8 cellular contexts compared by ENCODE assay signal in genomic region chr3:190101320-190102117, GRCh38. TPM values are rescaled to one million over a fixed set of nuclear protein-coding genes. Genes with fewer than 3 reads are reported as not detected.
DNase-seq lines count a peak whose midpoint lies in the region; ATAC-seq and TF ChIP-seq lines count a peak whose summit lies in the region.

No MANE protein-coding gene starts in this region.

- H2AK9ac ChIP-seq in IMR-90 (replicated peaks; ENCODE audit: low read depth, low read length, poor library complexity): no peak overlapping the region

- peak overlapping the region; percentile 89 for H3K14ac ChIP-seq in IMR-90 (replicated peaks; ENCODE audit: low read depth, low read length)

- peak overlapping the region; percentile 86 to 97 (median 90) for H3K27ac Mint-ChIP-seq in nephron

- H2BK20ac ChIP-seq in IMR-90 (ENCODE audit: low read depth, low read length): peak overlapping the region; percentile 22; the same call in 1 of the 2 replicates

- H3K27ac ChIP-seq in IMR-90 (ENCODE audit: insufficient read depth, low read length): peak overlapping the region; percentile 91; the same call in 1 of the 2 replicates

- DNase-seq in GDM1 (lab: John Stamatoyannopoulos, UW) (peak; percentile 16), IMR-90 (peak; percentile 83), cardiac fibroblast (ENCODE audit: low read depth in 2 of 2) (peak; percentile 65 to 70), NCI-H446 (lab: John Stamatoyannopoulos, UW) (no peak), Ammon's horn (ENCODE audit: low spot score) (no peak)

- H2AK5ac ChIP-seq in IMR-90 (ENCODE audit: low read depth, low read length): no peak overlapping the region

- H2AFZ ChIP-seq in IMR-90 (replicated peaks; ENCODE audit: low read length, poor library complexity): no peak overlapping the region

- H3K4me2 ChIP-seq in IMR-90 (ENCODE audit: low read depth, low read length): peak overlapping the region; percentile 81

- TF ChIP-seq CTCF in IMR-90 (conservative IDR thresholded peaks at IDR 0.05; ENCODE audit: low read depth, low read length): no peak
- TF ChIP-seq CTCF in cardiac fibroblast (IDR thresholded peaks at IDR 0.05; ENCODE audit: low read depth, low read length): no peak
- TF ChIP-seq CTCF in nephron (IDR thresholded peaks at IDR 0.05; ENCODE audit: unreplicated experiment in 3 of 3): no peak

- H2BK15ac ChIP-seq in IMR-90 (ENCODE audit: low read depth, low read length): peak overlapping the region; percentile 48; the same call in 1 of the 3 replicates

- peaks cover 71% of the 10 kb centered on the region for H3K4me1 Mint-ChIP-seq in nephron

- peak overlapping the region; percentile 74 for H3K9ac ChIP-seq in IMR-90 (ENCODE audit: low read depth, low read length)

- H3K9me1 ChIP-seq in IMR-90 (ENCODE audit: insufficient read depth, low read length): peaks cover 8% of the 10 kb centered on the region

- H3K56ac ChIP-seq in IMR-90 (ENCODE audit: extremely low read depth, insufficient read depth, low read length): peak overlapping the region; percentile 27; the same call in 1 of the 2 replicates

- peak overlapping the region; percentile 81; the same call in 1 of the 2 replicates for H3K23ac ChIP-seq in IMR-90 (ENCODE audit: low read depth, low read length)

- H2BK5ac ChIP-seq in IMR-90 (ENCODE audit: low read depth, low read length, poor library complexity, severe bottlenecking): peak overlapping the region; percentile 94

- no peak for TF ChIP-seq RAD21 in IMR-90 (IDR thresholded peaks at IDR 0.05; ENCODE audit: low read length)

- H4K91ac ChIP-seq in IMR-90 (ENCODE audit: insufficient read depth, low read depth, low read length): peak overlapping the region; percentile 48; the same call in 1 of the 2 replicates

- peak overlapping the region; percentile 67 to 80; a peak in 3 of 4 replicates for H4K8ac ChIP-seq in IMR-90 (ENCODE audit: low read depth in 2 of 2, low read length in 2 of 2)

- H3K27me3 Mint-ChIP-seq in nephron (ENCODE audit: low read depth): no peaks in the 10 kb centered on the region

- H3K9me3 Mint-ChIP-seq in nephron: no peaks in the 10 kb centered on the region

- no peaks in the 10 kb centered on the region for H3K36me3 ChIP-seq in IMR-90 (ENCODE audit: control insufficient read depth, insufficient read depth, low read length)

- peak overlapping the region; percentile 89 for H4K5ac ChIP-seq in IMR-90 (ENCODE audit: low read depth, low read length)

- peak; percentile 67 for ATAC-seq in IMR-90 (ENCODE audit: low read depth)
- ATAC-seq in HG02763 (IDR thresholded peaks at IDR 0.05; ENCODE audit: unreplicated experiment): no peak
- no peak for ATAC-seq in GM21515 (IDR thresholded peaks at IDR 0.05; ENCODE audit: unreplicated experiment)

- H2BK120ac ChIP-seq in IMR-90 (ENCODE audit: low read depth, low read length): peak overlapping the region; percentile 80

- TF ChIP-seq POLR2A in IMR-90 (IDR thresholded peaks at IDR 0.05; ENCODE audit: low read depth, low read length): no peak

- H3K4me1 ChIP-seq in IMR-90 (ENCODE audit: control insufficient read depth, insufficient read depth, low read length): peaks cover 6% of the 10 kb centered on the region

- no CpG with 5 or more reads among the region's 8 CpGs for WGBS in IMR-90 (ENCODE audit: extremely low coverage in 2 of 2, insufficient read length in 1 of 2), 2 experiments

- CTCF ChIA-PET in IMR-90 (lab: Yijun Ruan, JAX): interaction anchor here (0.6 to 1.1 kb wide), 2 partner anchors 9 to 391 kb away, joined by 3 read pairs; no protein-coding TSS in a partner anchor

- no peaks in the 10 kb centered on the region for H3K9me3 ChIP-seq in IMR-90 (ENCODE audit: control insufficient read depth, insufficient read depth, low read length)

- peak overlapping the region; percentile 25 to 51 (median 31) for H3K4me3 Mint-ChIP-seq in nephron

- peaks cover 10 to 53% of the 10 kb centered on the region in 2 experiments for H3K79me1 ChIP-seq in IMR-90 (ENCODE audit: low read depth in 1 of 2, low read length in 2 of 2)

- peaks cover 9% of the 10 kb centered on the region for H3K36me3 Mint-ChIP-seq in nephron (ENCODE audit: low read depth)

- no peaks in the 10 kb centered on the region for H3K27me3 ChIP-seq in IMR-90 (ENCODE audit: control insufficient read depth, insufficient read depth, low read length)

- peak overlapping the region; percentile 79 for H3K18ac ChIP-seq in IMR-90 (ENCODE audit: low read depth, low read length)

- BruUV-seq in IMR-90 (replicated peaks; lab: Mats Ljungman, UMichigan): no TSS peak

- in situ Hi-C loops in IMR-90 (cut with MboI; ENCODE audit: low sequenced_read_pairs): no loop called here

- H3K4ac ChIP-seq in IMR-90 (ENCODE audit: low read depth, low read length): peak overlapping the region; percentile 95

- dilution Hi-C loops in IMR-90 (cut with HindIII; ENCODE audit: low sequenced_read_pairs, unreplicated experiment): no loop called here

- intact Hi-C loops in IMR-90 (cut with micrococcal nuclease): no loop called here

- POLR2A ChIA-PET in IMR-90 (lab: Charles Lee; ENCODE audit: unreplicated experiment): interaction anchor here (0.6 kb wide), 1 partner anchor 107 kb away, joined by 3 read pairs; no protein-coding TSS in a partner anchor

- H3K4me3 ChIP-seq in IMR-90 (ENCODE audit: insufficient read depth, low read depth, low read length): peak overlapping the region; percentile 25; the same call in 1 of the 2 replicates
- peak overlapping the region in 1 of 2 donors; percentile 22 for H3K4me3 ChIP-seq in cardiac fibroblast (replicated peaks in 1 of 2; ENCODE audit: low read depth in 2 of 2, low read length in 2 of 2)

- 0 out of 2 replicates have a peak, but pooled peaks cover 3% of the 10 kb centered on the region for H4K20me1 ChIP-seq in IMR-90 (ENCODE audit: insufficient read depth, low read length)

TF ChIP-seq in IMR-90, 13 proteins besides CTCF, POLR2A, EP300 and RAD21:
- peak; percentile 32; the same call in 1 of the 2 replicates for TF ChIP-seq FOS (IDR thresholded peaks at IDR 0.05; ENCODE audit: low read depth, low read length)
- TF ChIP-seq NFE2L2 (IDR thresholded peaks at IDR 0.05; ENCODE audit: low read depth, low read length): no peak

RNA-seq across cellular contexts. Expression of gene P3H2, which starts 19.2 kb away (rescaled TPM):
- 54.7 and 74.4 TPM in 2 replicates for total RNA-seq in IMR-90 (2012; rRNA removed)
- polyA plus RNA-seq in IMR-90 (2012; rRNA removed): 54.9 and 64.3 TPM in 2 replicates
- 23.4 and 32.0 TPM in 2 replicates for polyA plus RNA-seq in IMR-90 (2012; cell fraction: cytosol; rRNA removed)
- polyA plus RNA-seq in IMR-90 (2012; cell fraction: nucleus; rRNA removed; ENCODE audit: low replicate concordance): 20.0 and 59.7 TPM in 2 replicates

Comparison
In these comparisons a context has a peak if more than half of its experiments do, and no peak if none do; other contexts are left out.
1. DNase-seq: peak in GDM1 (single experiment), IMR-90 (single experiment) and cardiac fibroblast (2 of 2); none in NCI-H446 (0 of 2) and Ammon's horn (single experiment).